Comparison of ENCODE assay signal across 8 cellular contexts in genomic region chr20:30499716-30500443, GRCh38.
A peak's percentile ranks its signal among the peaks of the same experiment; 100 is the strongest.
DNase-seq lines count a peak whose midpoint lies in the region; TF ChIP-seq lines count a peak whose summit lies in the region.
"Not testable (repeated sequence)": the region's sequence is repeated elsewhere in the genome, so short reads cannot be mapped to it uniquely, and the experiment has no call there.

No MANE protein-coding gene starts in this region.

- H3K9me3 Mint-ChIP-seq in activated naive CD8-positive, alpha-beta T cell (ENCODE audit: low read depth); progenitor cell of endocrine pancreas (ENCODE audit: low read depth): not testable (repeated sequence)

- H3K4me1 ChIP-seq in ES-I3 (ENCODE audit: insufficient read depth, low read length); iPS-15b (ENCODE audit: control insufficient read depth, insufficient read depth, low read length): not testable (repeated sequence)
- peaks cover 12% of the 10 kb centered on the region for H3K4me1 ChIP-seq in HUES48 (ENCODE audit: control insufficient read depth, insufficient read depth, low read length)

- H3K36me3 ChIP-seq in ES-I3 (ENCODE audit: insufficient read depth, low read length); HUES48 (ENCODE audit: control insufficient read depth, insufficient read depth, low read length); iPS-15b (ENCODE audit: control insufficient read depth, insufficient read depth, low read length): not testable (repeated sequence)

- H3K27ac ChIP-seq in HUES48 (ENCODE audit: low read depth, low read length), result peak overlapping the region; percentile 79

- H3K9ac ChIP-seq in ES-I3 (ENCODE audit: low read depth, low read length), result peak overlapping the region; percentile 38; the same call in 1 of the 2 replicates
- H3K9ac ChIP-seq in HUES48 (ENCODE audit: low read depth, low read length), result peak overlapping the region; percentile 48; the same call in 1 of the 2 replicates
- H3K9ac ChIP-seq in iPS-15b (ENCODE audit: low read depth, low read length), result not testable (repeated sequence)

- H3K9me3 ChIP-seq in ES-I3 (ENCODE audit: control insufficient read depth, insufficient read depth, low read length); iPS-15b (ENCODE audit: control insufficient read depth, insufficient read depth, low read length): not testable (repeated sequence)
- H3K9me3 ChIP-seq in HUES48 (ENCODE audit: control insufficient read depth, insufficient read depth, low read length), result peaks cover 17% of the 10 kb centered on the region; the same call in 1 of the 2 replicates

- H3K36me3 Mint-ChIP-seq in activated naive CD8-positive, alpha-beta T cell; progenitor cell of endocrine pancreas (ENCODE audit: insufficient read depth): not testable (repeated sequence)

- H3K4me3 ChIP-seq in HUES48 (ENCODE audit: low read depth, low read length) (peak overlapping the region; percentile 46), epithelial cell of proximal tubule (ENCODE audit: low read depth, low read length) (peak overlapping the region; percentile 16), iPS-15b (ENCODE audit: low read depth, low read length) (peak overlapping the region; percentile 22)

- peak overlapping the region; percentile 6 for H3K4me3 Mint-ChIP-seq in activated naive CD8-positive, alpha-beta T cell
- peak overlapping the region; percentile 46 for H3K4me3 Mint-ChIP-seq in progenitor cell of endocrine pancreas (ENCODE audit: low read depth)

- H3K4me1 Mint-ChIP-seq in activated naive CD8-positive, alpha-beta T cell (ENCODE audit: low read depth); progenitor cell of endocrine pancreas (ENCODE audit: low read depth): not testable (repeated sequence)

- not testable (repeated sequence) for H3K27ac Mint-ChIP-seq in activated naive CD8-positive, alpha-beta T cell; progenitor cell of endocrine pancreas

- TF ChIP-seq CTCF in epithelial cell of proximal tubule (conservative IDR thresholded peaks at IDR 0.05; ENCODE audit: low read depth, low read length); progenitor cell of endocrine pancreas (IDR thresholded peaks at IDR 0.05; ENCODE audit: unreplicated experiment): not testable (repeated sequence)

- not testable (repeated sequence) for H3K27me3 ChIP-seq in HUES48 (ENCODE audit: control insufficient read depth, insufficient read depth, low read length); iPS-15b (ENCODE audit: control insufficient read depth, insufficient read depth, low read length)

- H3K27me3 Mint-ChIP-seq in activated naive CD8-positive, alpha-beta T cell; progenitor cell of endocrine pancreas: not testable (repeated sequence)

- DNase-seq in NCI-H526 (lab: John Stamatoyannopoulos, UW), result peak; percentile 3 to 37
- DNase-seq in epithelial cell of proximal tubule (ENCODE audit: low read depth); progenitor cell of endocrine pancreas (ENCODE audit: low spot score, unreplicated experiment): not testable (repeated sequence)
- DNase-seq in mesenteric fat pad (ENCODE audit: low spot score), result peak; percentile 41
